21 cellular contexts compared by ENCODE assay signal in genomic region chr20:44737116-44737515, GRCh38. TPM values are rescaled to one million over a fixed set of nuclear protein-coding genes. Genes with fewer than 3 reads are reported as not detected.
DNase-seq lines count a peak whose midpoint lies in the region; ATAC-seq and TF ChIP-seq lines count a peak whose summit lies in the region.
"Had no signal": no experiment of that assay in that cellular context is flagged by ENCODE, and none has a peak within 500 bp of the region (broad histone marks: within the 10 kb centered on the region; RNA-seq: fewer than 3 reads in every experiment).

No MANE protein-coding gene starts in this region.

- H2AFZ ChIP-seq in DND-41 (ENCODE audit: low read depth, low read length) (0 out of 2 replicates have a peak overlapping the region, but pooled peaks have one; percentile 32), PC-3 (ENCODE audit: low read length) (peak overlapping the region; percentile 37), neuron (ENCODE audit: low read depth, low read length) (peak overlapping the region; percentile 13)
- H2AFZ ChIP-seq: GM23248 had no signal

- DNase-seq in DND-41 (no peak), PC-3 (no peak), glomerular visceral epithelial cell (ENCODE audit: extremely low spot score) (no peak)
- DNase-seq in naive thymus-derived CD4-positive, alpha-beta T cell, result no peak
- DNase-seq: DMS153, GM23248, H9, KBM-7, NCI-H1092, NCI-H146, NCI-H2081, NCI-H345 had no signal

- H3K79me2 ChIP-seq in DND-41 (ENCODE audit: insufficient read depth, low read length) (no peaks in the 10 kb centered on the region), PC-3 (ENCODE audit: low read length) (no peaks in the 10 kb centered on the region)

- H3K9ac ChIP-seq in BLaER1 treated with 17β-estradiol and CSF1 and Interleukin-3, amounts not matched to agents 10 nM and 100 nM, result no peak overlapping the region
- H3K9ac ChIP-seq in DND-41 (ENCODE audit: low read depth, low read length) (no peak overlapping the region), PC-3 (ENCODE audit: low read length) (no peak overlapping the region)
- H3K9ac ChIP-seq: BLaER1, GM23248 had no signal

- peak overlapping the region in 7 of 11 experiments; percentile 2 to 39 (median 12); a peak in 5 of 22 replicates for H3K4me2 ChIP-seq in BLaER1 treated with 17β-estradiol and CSF1 and Interleukin-3, amounts not matched to agents 10 nM and 100 nM
- H3K4me2 ChIP-seq in DND-41 (ENCODE audit: insufficient read depth, low read length) (no peak overlapping the region), PC-3 (ENCODE audit: low read length) (no peak overlapping the region)
- H3K4me2 ChIP-seq: BLaER1 had no signal

- no peak overlapping the region; a peak in 1 of 20 replicates for H3K4me3 ChIP-seq in BLaER1 treated with 17β-estradiol and CSF1 and Interleukin-3, amounts not matched to agents 10 nM and 100 nM
- H3K4me3 ChIP-seq in DND-41 (ENCODE audit: low read depth in 1 of 2, low read length in 2 of 2) (no peak overlapping the region), PC-3 (ENCODE audit: low read length) (no peak overlapping the region), neuron (ENCODE audit: low read length) (no peak overlapping the region)
- no peak overlapping the region for H3K4me3 ChIP-seq in naive thymus-derived CD4-positive, alpha-beta T cell (ENCODE audit: low read length)
- H3K4me3 ChIP-seq: BLaER1, GM23248 had no signal

- ATAC-seq in DND-41 (ENCODE audit: insufficient read depth, low read depth) (no peak), PC-3 (no peak), HG02623 (IDR thresholded peaks at IDR 0.05; ENCODE audit: unreplicated experiment) (no peak)
- ATAC-seq in naive thymus-derived CD4-positive, alpha-beta T cell, result no peak
- ATAC-seq in stimulated activated memory B cell treated with anti-CD40 and anti-IgM and Interleukin-4, amounts not matched to agents 10 μg/mL and 1 μg/mL and 100 μg/mL, for 72 hours, result no peak
- ATAC-seq: SK-N-SH treated with all-trans-retinoic acid at 6 μM for 48 hours had no signal

- H3K9me3 Mint-ChIP-seq in naive thymus-derived CD4-positive, alpha-beta T cell, result peaks cover 0 to 13% (median 0%) of the 10 kb centered on the region in 11 donors
- peaks cover 4% of the 10 kb centered on the region for H3K9me3 Mint-ChIP-seq in stimulated activated memory B cell treated with anti-CD40 and anti-IgM and Interleukin-4, amounts not matched to agents 10 μg/mL and 1 μg/mL and 100 μg/mL, for 72 hours
- H3K9me3 Mint-ChIP-seq: H9 had no signal

- no peaks in the 10 kb centered on the region; a peak in 1 of 22 replicates for H4K20me1 ChIP-seq in BLaER1 treated with 17β-estradiol and CSF1 and Interleukin-3, amounts not matched to agents 10 nM and 100 nM
- H4K20me1 ChIP-seq in DND-41 (ENCODE audit: insufficient read depth, low read length) (no peaks in the 10 kb centered on the region), PC-3 (ENCODE audit: low read length) (no peaks in the 10 kb centered on the region)
- H4K20me1 ChIP-seq: BLaER1 had no signal

- peaks cover 0 to 5% (median 0%) of the 10 kb centered on the region in 5 donors for H3K27me3 Mint-ChIP-seq in naive thymus-derived CD4-positive, alpha-beta T cell
- H3K27me3 Mint-ChIP-seq in stimulated activated memory B cell treated with anti-CD40 and anti-IgM and Interleukin-4, amounts not matched to agents 10 μg/mL and 1 μg/mL and 100 μg/mL, for 72 hours, result peaks cover 21% of the 10 kb centered on the region

- H3K27ac Mint-ChIP-seq in naive thymus-derived CD4-positive, alpha-beta T cell, result peak overlapping the region in 4 of 9 donors; percentile 16 to 80 (median 28)
- H3K27ac Mint-ChIP-seq in stimulated activated memory B cell treated with anti-CD40 and anti-IgM and Interleukin-4, amounts not matched to agents 10 μg/mL and 1 μg/mL and 100 μg/mL, for 72 hours, result no peak overlapping the region
- H3K27ac Mint-ChIP-seq: H9, T-cell had no signal

- POLR2A ChIA-PET in PC-3 (lab: Charles Lee; ENCODE audit: unreplicated experiment), result no interaction called here
- POLR2A ChIA-PET in naive thymus-derived CD4-positive, alpha-beta T cell (lab: Charles Lee), result interaction anchor here (0.6 kb wide), 1 partner anchor 122 kb away, joined by 3 read pairs; no protein-coding TSS in a partner anchor

- H3K36me3 ChIP-seq in BLaER1 treated with 17β-estradiol and CSF1 and Interleukin-3, amounts not matched to agents 10 nM and 100 nM, result no peaks in the 10 kb centered on the region
- H3K36me3 ChIP-seq in DND-41 (ENCODE audit: insufficient read depth, low read length), result no peaks in the 10 kb centered on the region
- no peaks in the 10 kb centered on the region for H3K36me3 ChIP-seq in PC-3 (ENCODE audit: low read depth, low read length)
- H3K36me3 ChIP-seq in neuron (ENCODE audit: insufficient read depth, low read length), result no peaks in the 10 kb centered on the region
- no peaks in the 10 kb centered on the region for H3K36me3 ChIP-seq in naive thymus-derived CD4-positive, alpha-beta T cell (ENCODE audit: control insufficient read depth in 2 of 3, insufficient read depth in 3 of 3, low read length in 3 of 3)
- H3K36me3 ChIP-seq: BLaER1 had no signal

- no peaks in the 10 kb centered on the region for H3K27me3 ChIP-seq in BLaER1 treated with 17β-estradiol and CSF1 and Interleukin-3, amounts not matched to agents 10 nM and 100 nM
- H3K27me3 ChIP-seq in DND-41 (ENCODE audit: insufficient read depth, low read length, poor library complexity) (peaks cover 2% of the 10 kb centered on the region), PC-3 (ENCODE audit: low read length) (no peaks in the 10 kb centered on the region), neuron (ENCODE audit: insufficient read depth, low read length) (peaks cover 15% of the 10 kb centered on the region)
- H3K27me3 ChIP-seq in naive thymus-derived CD4-positive, alpha-beta T cell (ENCODE audit: control insufficient read depth in 2 of 2, insufficient read depth in 2 of 2, low read length in 2 of 2), result no peaks in the 10 kb centered on the region
- H3K27me3 ChIP-seq: BLaER1 had no signal

- H3F3A ChIP-seq in PC-3 (ENCODE audit: low read length, unreplicated experiment), result no peaks in the 10 kb centered on the region

- TF ChIP-seq CTCF in DND-41 (IDR thresholded peaks at IDR 0.05; ENCODE audit: borderline replicate concordance, extremely low read depth, low read length, poor library complexity, severe bottlenecking) (no peak), PC-3 (conservative IDR thresholded peaks at IDR 0.05; ENCODE audit: low read depth, low read length) (no peak)

- peaks cover 0 to 21% (median 0%) of the 10 kb centered on the region in 5 donors for H3K36me3 Mint-ChIP-seq in naive thymus-derived CD4-positive, alpha-beta T cell
- peaks cover 6% of the 10 kb centered on the region for H3K36me3 Mint-ChIP-seq in stimulated activated memory B cell treated with anti-CD40 and anti-IgM and Interleukin-4, amounts not matched to agents 10 μg/mL and 1 μg/mL and 100 μg/mL, for 72 hours
- H3K36me3 Mint-ChIP-seq: CD4-positive, alpha-beta memory T cell; T-cell had no signal

- H3K4me3 Mint-ChIP-seq in naive thymus-derived CD4-positive, alpha-beta T cell, result peak overlapping the region in 2 of 10 donors; percentile 73 to 78
- no peak overlapping the region for H3K4me3 Mint-ChIP-seq in stimulated activated memory B cell treated with anti-CD40 and anti-IgM and Interleukin-4, amounts not matched to agents 10 μg/mL and 1 μg/mL and 100 μg/mL, for 72 hours
- H3K4me3 Mint-ChIP-seq: H9 had no signal

- H3K4me1 ChIP-seq in BLaER1 treated with 17β-estradiol and CSF1 and Interleukin-3, amounts not matched to agents 10 nM and 100 nM, result peaks cover 0 to 13% (median 5%) of the 10 kb centered on the region in 10 experiments; a peak in 5 of 20 replicates
- H3K4me1 ChIP-seq in DND-41 (ENCODE audit: insufficient read depth, low read length) (peaks cover 18% of the 10 kb centered on the region; the same call in 1 of the 2 replicates), PC-3 (ENCODE audit: insufficient read depth, low read length) (peaks cover 15% of the 10 kb centered on the region; the same call in 1 of the 2 replicates), neuron (ENCODE audit: insufficient read depth, low read length) (no peaks in the 10 kb centered on the region)
- H3K4me1 ChIP-seq in naive thymus-derived CD4-positive, alpha-beta T cell (ENCODE audit: control insufficient read depth in 2 of 2, insufficient read depth in 2 of 2, low read length in 2 of 2), result no peaks in the 10 kb centered on the region

- BruUV-seq in PC-3 (replicated peaks; lab: Mats Ljungman, UMichigan), result no TSS peak

- CTCF ChIA-PET in PC-3 (lab: Charles Lee), result no interaction called here
- CTCF ChIA-PET in naive thymus-derived CD4-positive, alpha-beta T cell (lab: Charles Lee), result interaction anchor here (0.9 to 1.3 kb wide), 2 partner anchors 11 to 54 kb away, joined by 3 read pairs; no protein-coding TSS in a partner anchor

- H3K9me3 ChIP-seq in BLaER1 treated with 17β-estradiol and CSF1 and Interleukin-3, amounts not matched to agents 10 nM and 100 nM (replicated peaks in 1 of 11), result peaks cover 10 to 28% (median 18%) of the 10 kb centered on the region in 11 experiments
- no peaks in the 10 kb centered on the region for H3K9me3 ChIP-seq in DND-41 (ENCODE audit: insufficient read depth, low read length, severe bottlenecking)
- H3K9me3 ChIP-seq in PC-3 (ENCODE audit: low read length), result no peaks in the 10 kb centered on the region
- peaks cover 1% of the 10 kb centered on the region for H3K9me3 ChIP-seq in neuron (ENCODE audit: low read length)
- H3K9me3 ChIP-seq in naive thymus-derived CD4-positive, alpha-beta T cell (ENCODE audit: control insufficient read depth in 2 of 3, low read length in 3 of 3), result no peaks in the 10 kb centered on the region

- intact Hi-C loops in PC-3 (cut with micrococcal nuclease), result no loop called here
- intact Hi-C loops in naive thymus-derived CD4-positive, alpha-beta T cell (cut with micrococcal nuclease), result loop anchor here (2.0 to 10.0 kb wide), 5 partner anchors 122 to 526 kb away; partner anchors contain the start of genes FITM2 (in 1 of the 2), OSER1 (in 1 of the 2), SERINC3 (in 1 of the 2) and YWHAB (in 1 of the 2)

- peaks cover 11 to 27% (median 25%) of the 10 kb centered on the region in 7 donors for H3K4me1 Mint-ChIP-seq in naive thymus-derived CD4-positive, alpha-beta T cell
- H3K4me1 Mint-ChIP-seq in stimulated activated memory B cell treated with anti-CD40 and anti-IgM and Interleukin-4, amounts not matched to agents 10 μg/mL and 1 μg/mL and 100 μg/mL, for 72 hours, result peaks cover 11% of the 10 kb centered on the region

- H3K9me2 ChIP-seq in PC-3 (replicated peaks; ENCODE audit: low read length), result no peaks in the 10 kb centered on the region

- no peak overlapping the region for H3K27ac ChIP-seq in BLaER1 treated with 17β-estradiol and CSF1 and Interleukin-3, amounts not matched to agents 10 nM and 100 nM
- H3K27ac ChIP-seq in DND-41 (ENCODE audit: low read length), result no peak overlapping the region
- no peak overlapping the region for H3K27ac ChIP-seq in PC-3 (ENCODE audit: low read length)
- no peak overlapping the region for H3K27ac ChIP-seq in naive thymus-derived CD4-positive, alpha-beta T cell (ENCODE audit: low read depth, low read length)
- H3K27ac ChIP-seq: BLaER1, GM23248 had no signal

RNA-seq across cellular contexts. Expression of gene KCNK15, which starts 8.5 kb away (rescaled TPM):
- 2.8 and 3.0 TPM in 2 replicates for total RNA-seq in PC-3 (2014; rRNA removed)
- under 1 TPM in 1 of 5 experiments, not detected in 4; 0.19 TPM for total RNA-seq in naive thymus-derived CD4-positive, alpha-beta T cell
- not detected for polyA plus RNA-seq in naive thymus-derived CD4-positive, alpha-beta T cell
- total RNA-seq: CD4-positive, alpha-beta memory T cell; Daoy had no signal
- polyA plus RNA-seq: CD4-positive, alpha-beta memory T cell had no signal

RNA-seq across cellular contexts. Expression of gene CCN5, which starts 21.9 kb away (rescaled TPM):
- total RNA-seq in PC-3 (2014; rRNA removed), result 0.26 TPM in 1 of 2 replicates, not detected in the other
- total RNA-seq in naive thymus-derived CD4-positive, alpha-beta T cell, result not detected
- not detected for polyA plus RNA-seq in naive thymus-derived CD4-positive, alpha-beta T cell
- total RNA-seq: CD4-positive, alpha-beta memory T cell; Daoy; H9 had no signal
- polyA plus RNA-seq: CD4-positive, alpha-beta memory T cell had no signal

Comparison
In these comparisons a context has a peak if more than half of its experiments do, and no peak if none do; other contexts are left out.
1. H3K4me2 ChIP-seq: peak in BLaER1 treated with 17β-estradiol and CSF1 and Interleukin-3, amounts not matched to agents 10 nM and 100 nM (7 of 11); none in DND-41 (single experiment) and PC-3 (single experiment).
2. Peak in every context shown above with its lines, with median percentiles within 50 percentile points of each other: H2AFZ ChIP-seq.